In genomic region chrX:137483554-137483953, GRCh38 we compare ENCODE assay signal across 21 cellular contexts.
"Had no signal": no experiment of that assay in that cellular context is flagged by ENCODE, and none has a peak within 500 bp of the region (broad histone marks: within the 10 kb centered on the region; RNA-seq: fewer than 3 reads in every experiment).

No MANE protein-coding gene starts in this region.

- H3K27ac ChIP-seq: PC-9, RWPE1, SJCRH30, SK-N-MC had no signal

- H3K4me1 ChIP-seq: SJCRH30 had no signal

- H3K36me3 ChIP-seq: MG63, SJCRH30 had no signal

- H3K9me3 ChIP-seq: MG63, SJCRH30 had no signal

- DNase-seq: MG63, NCI-H1048, NCI-H1436, NCI-H1694, NCI-H187, NCI-H1930, NCI-H2171 treated with DMSO at 0.1 percent for 48 hours, NCI-H2227 treated with DMSO at 0.1 percent for 48 hours, NCI-H345, NCI-H446, NCI-H510A treated with DMSO at 0.1 percent for 48 hours, NCI-H524 treated with DMSO at 0.1 percent for 48 hours, NCI-H526 treated with DMSO at 0.1 percent for 48 hours, PC-9, SHP77, SIG-M5, SJCRH30, T-cell had no signal

- FAIRE-seq: RCC 7860 had no signal

- H3K27me3 ChIP-seq: MG63, SJCRH30 had no signal

- H3K4me3 ChIP-seq: MG63, PC-9, SJCRH30, SK-N-MC had no signal

- H3K4me2 ChIP-seq: PC-9 had no signal

- H2AFZ ChIP-seq: PC-9 had no signal
